Comparison of ENCODE assay signal across 1 cellular context in the genomic region with DNA sequence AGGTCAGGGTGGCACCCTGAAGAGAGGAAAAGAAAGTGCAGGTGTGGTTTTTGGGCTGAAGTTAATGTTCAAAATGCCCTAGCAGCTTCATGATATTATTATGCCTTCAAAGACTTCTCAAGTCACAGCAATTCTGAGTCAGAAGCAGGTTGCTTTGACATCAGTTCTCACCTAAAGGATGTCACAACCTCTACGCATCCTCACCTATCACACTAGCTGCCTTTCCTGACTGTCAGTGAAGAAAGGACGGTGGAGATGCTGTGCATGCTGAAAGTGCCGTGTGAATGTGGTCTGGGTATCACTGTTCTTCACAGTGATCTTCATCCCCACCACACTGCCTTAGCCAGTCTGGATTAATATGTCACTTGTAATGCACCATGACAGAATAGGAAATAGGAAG.
A peak's percentile ranks its signal among the peaks of the same experiment; 100 is the strongest.
TF ChIP-seq lines count a peak whose summit lies in the region.

No MANE protein-coding gene starts in this region.

TF ChIP-seq in HepG2, 621 proteins besides CTCF, POLR2A, EP300 and RAD21:
- TF ChIP-seq RBM22 (optimal IDR thresholded peaks at IDR 0.05; ENCODE audit: low read length) (peak; percentile 79), ZNF382 (CRISPR knock-in tag; IDR thresholded peaks at IDR 0.05; ENCODE audit: borderline replicate concordance) (no peak)
